In the genomic region with DNA sequence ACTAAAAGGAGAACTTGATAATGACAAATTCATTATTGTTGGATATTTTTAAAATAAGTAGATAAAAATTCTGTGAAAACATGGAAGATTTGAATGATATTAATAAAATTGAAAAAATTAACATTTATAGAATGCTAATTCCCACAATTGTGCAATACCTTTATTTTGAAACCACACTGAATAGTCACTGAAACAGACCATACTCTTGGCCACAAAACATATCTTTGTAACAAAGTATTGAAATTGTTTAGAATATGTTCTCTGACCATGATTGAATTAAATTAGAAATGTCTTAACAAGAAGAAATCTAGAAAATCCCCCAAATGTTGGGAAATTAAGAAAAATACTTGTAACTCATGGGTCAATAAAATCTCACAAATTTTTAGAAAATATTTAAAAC, we compare ENCODE assay signal across 24 cellular contexts.
"Had no signal": no experiment of that assay in that cellular context is flagged by ENCODE, and none has a peak within 500 bp of the region (broad histone marks: within the 10 kb centered on the region; RNA-seq: fewer than 3 reads in every experiment).

No MANE protein-coding gene starts in this region.

- FAIRE-seq: bronchial epithelial cell had no signal

- H3K4me1 ChIP-seq: left ventricle myocardium inferior, right lobe of liver, tibial nerve had no signal

- H3K4me3 ChIP-seq: coronary artery, dorsolateral prefrontal cortex, left ventricle myocardium inferior, lung, right lobe of liver, tibial nerve had no signal

- H3K27me3 ChIP-seq: dorsolateral prefrontal cortex, right lobe of liver, tibial nerve had no signal

- ATAC-seq: activated CD4-positive, CD25-positive, alpha-beta regulatory T cell treated with anti-CD3 and anti-CD28 coated beads, Interleukin-2, amount 50 U/mL, for 24 hours; natural killer cell treated with Interleukin-12 subunit alpha and Interleukin-12 subunit beta and Interleukin-15 and Interleukin-18, amount 100 ng/mL, for 72 hours; right lobe of liver; T-helper 17 cell had no signal

- DNase-seq: activated CD4-positive, alpha-beta memory T cell treated with anti-CD3 and anti-CD28 coated beads for 36 hours; activated CD8-positive, alpha-beta memory T cell treated with anti-CD3 and anti-CD28 coated beads, Interleukin-2, amount 50 U/mL, for 48 hours; activated gamma-delta T cell; activated naive CD4-positive, alpha-beta T cell treated with anti-CD3 and anti-CD28 coated beads, Interleukin-2, amount 50 U/mL, for 16 hours; activated T-cell treated with anti-CD3 and anti-CD28 coated beads, Interleukin-2, amount 50 U/mL, for 24 hours; dorsolateral prefrontal cortex; effector memory CD4-positive, alpha-beta T cell; islet precursor cell; left ventricle myocardium inferior; mesendoderm; posterior cingulate gyrus; right lobe of liver; stimulated activated CD4-positive, alpha-beta T cell treated with anti-CD3 and anti-CD28 coated beads, Interleukin-2, amount 100 ng/mL, for 48 hours; stimulated activated naive CD4-positive, alpha-beta T cell treated with Interleukin-2 at 50 U/mL for 16 hours; SW 1271; T-helper 17 cell; T1000; WERI-Rb-1 had no signal

- H3K36me3 ChIP-seq: left ventricle myocardium inferior, right lobe of liver, tibial nerve, WERI-Rb-1 had no signal

- H3K9me3 ChIP-seq: right lobe of liver, tibial nerve had no signal

- H3K27ac ChIP-seq: coronary artery, dorsolateral prefrontal cortex, left ventricle myocardium inferior, right lobe of liver, tibial nerve, WERI-Rb-1 had no signal
